In genomic region chr19:53912653-53913052, GRCh38 we compare ENCODE assay signal across 1 cellular context.
TF ChIP-seq lines count a peak whose summit lies in the region.

No MANE protein-coding gene starts in this region.

TF ChIP-seq in SK-N-SH treated with all-trans-retinoic acid at 6 μM for 48 hours, 23 proteins besides CTCF, POLR2A, EP300 and RAD21 (continued from another document):
- TF ChIP-seq, protein P1, sequence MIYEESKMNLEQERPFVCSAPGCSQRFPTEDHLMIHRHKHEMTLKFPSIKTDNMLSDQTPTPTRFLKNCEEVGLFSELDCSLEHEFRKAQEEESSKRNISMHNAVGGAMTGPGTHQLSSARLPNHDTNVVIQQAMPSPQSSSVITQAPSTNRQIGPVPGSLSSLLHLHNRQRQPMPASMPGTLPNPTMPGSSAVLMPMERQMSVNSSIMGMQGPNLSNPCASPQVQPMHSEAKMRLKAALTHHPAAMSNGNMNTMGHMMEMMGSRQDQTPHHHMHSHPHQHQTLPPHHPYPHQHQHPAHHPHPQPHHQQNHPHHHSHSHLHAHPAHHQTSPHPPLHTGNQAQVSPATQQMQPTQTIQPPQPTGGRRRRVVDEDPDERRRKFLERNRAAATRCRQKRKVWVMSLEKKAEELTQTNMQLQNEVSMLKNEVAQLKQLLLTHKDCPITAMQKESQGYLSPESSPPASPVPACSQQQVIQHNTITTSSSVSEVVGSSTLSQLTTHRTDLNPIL (CRISPR knock-in tag; IDR thresholded peaks at IDR 0.05; ENCODE audit: low read depth) = no peak
- no peak for TF ChIP-seq ARNTL (CRISPR knock-in tag; IDR thresholded peaks at IDR 0.05; ENCODE audit: borderline replicate concordance, low read depth)
- TF ChIP-seq ESRRG (CRISPR knock-in tag; IDR thresholded peaks at IDR 0.05) = no peak
